In the genomic region with DNA sequence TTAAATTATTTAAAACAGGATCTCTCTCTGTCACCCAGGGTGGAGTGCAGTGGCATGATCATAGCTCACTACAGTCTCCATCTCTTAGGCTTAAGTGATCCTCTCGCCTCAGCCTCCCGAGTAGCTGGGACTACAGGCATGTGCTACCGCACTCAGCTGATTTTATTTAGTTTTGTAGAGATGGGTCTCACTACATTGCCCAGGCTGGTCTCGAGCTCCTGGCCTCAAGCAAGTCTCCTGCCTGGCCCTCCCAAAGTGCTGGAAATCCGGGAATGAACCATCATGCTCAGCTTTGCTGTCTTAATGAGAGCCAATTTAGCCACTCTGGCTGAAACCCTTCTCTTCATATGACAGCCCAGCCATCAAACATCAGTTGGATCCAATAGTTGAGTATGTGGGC, we compare ENCODE assay signal across 18 cellular contexts. TPM values are rescaled to one million over a fixed set of nuclear protein-coding genes. Genes with fewer than 3 reads are reported as not detected.
A peak's percentile ranks its signal among the peaks of the same experiment; 100 is the strongest.
DNase-seq lines count a peak whose midpoint lies in the region; ATAC-seq and TF ChIP-seq lines count a peak whose summit lies in the region.
"Had no signal": no experiment of that assay in that cellular context is flagged by ENCODE, and none has a peak within 500 bp of the region (broad histone marks: within the 10 kb centered on the region; RNA-seq: fewer than 3 reads in every experiment).

No MANE protein-coding gene starts in this region.

- H3K27ac Mint-ChIP-seq in nephron, result peak overlapping the region; percentile 21 to 93 (median 35)
- H3K27ac Mint-ChIP-seq: CD14-positive monocyte; CD4-positive, alpha-beta memory T cell; CD4-positive, CD25-positive, alpha-beta regulatory T cell had no signal

- no peaks in the 10 kb centered on the region for H3K36me3 Mint-ChIP-seq in nephron (ENCODE audit: low read depth)
- H3K36me3 Mint-ChIP-seq: CD14-positive monocyte; CD4-positive, alpha-beta memory T cell; CD4-positive, CD25-positive, alpha-beta regulatory T cell; CD8-positive, alpha-beta memory T cell had no signal

- CTCF ChIA-PET in HEK293 (lab: Yijun Ruan, JAX), result interaction anchor here (0.7 to 1.1 kb wide), 2 partner anchors 12 to 17 kb away, joined by 3 read pairs; no protein-coding TSS in a partner anchor

- H3K9me3 Mint-ChIP-seq in nephron, result no peaks in the 10 kb centered on the region
- H3K9me3 Mint-ChIP-seq: CD4-positive, alpha-beta memory T cell; CD8-positive, alpha-beta memory T cell had no signal

- TF ChIP-seq CTCF in HEK293 (tag by site-specific recombination; IDR thresholded peaks at IDR 0.05) (no peak), nephron (IDR thresholded peaks at IDR 0.05; ENCODE audit: unreplicated experiment in 3 of 3) (no peak)

- H3K4me3 ChIP-seq in HEK293 (ENCODE audit: low read depth, low read length), result no peak overlapping the region
- H3K4me3 ChIP-seq: BLaER1 had no signal

- peaks cover 26% of the 10 kb centered on the region for H3K4me1 ChIP-seq in HEK293 (ENCODE audit: control insufficient read depth, insufficient read depth, low read length)
- H3K4me1 ChIP-seq: BE2C, BLaER1 had no signal

- H3K27me3 Mint-ChIP-seq in nephron (ENCODE audit: low read depth), result peaks cover 13% of the 10 kb centered on the region

- no peak for DNase-seq in NCI-H2081 treated with DMSO at 0.1 percent for 48 hours (lab: John Stamatoyannopoulos, UW)
- no peak for DNase-seq in cerebellum (ENCODE audit: low spot score)
- DNase-seq: 8988T; ACHN; BE2C; C1 segment of cervical spinal cord; Calu3; CD4-positive, alpha-beta memory T cell; CD4-positive, CD25-positive, alpha-beta regulatory T cell; CD8-positive, alpha-beta memory T cell; COR-L47; DMS79 treated with DMSO at 0.1 percent for 48 hours; GF-D8 had no signal

- H3K4me1 Mint-ChIP-seq in nephron, result peaks cover 56% of the 10 kb centered on the region
- H3K4me1 Mint-ChIP-seq: CD14-positive monocyte; CD4-positive, alpha-beta memory T cell; CD4-positive, CD25-positive, alpha-beta regulatory T cell; CD8-positive, alpha-beta memory T cell had no signal

- no peaks in the 10 kb centered on the region for H3K36me3 ChIP-seq in HEK293 (ENCODE audit: control insufficient read depth in 2 of 2, insufficient read depth in 1 of 2, low read length in 2 of 2)
- H3K36me3 ChIP-seq: BE2C, BLaER1 had no signal

- ATAC-seq in HG02852 (IDR thresholded peaks at IDR 0.05; ENCODE audit: unreplicated experiment), result no peak

- POLR2A ChIA-PET in HEK293 (lab: Yijun Ruan, JAX), result no interaction called here

- H3K4me3 Mint-ChIP-seq in nephron, result no peak overlapping the region
- H3K4me3 Mint-ChIP-seq: CD14-positive monocyte; CD4-positive, alpha-beta memory T cell; CD4-positive, CD25-positive, alpha-beta regulatory T cell; CD8-positive, alpha-beta memory T cell had no signal

- H3K9me3 ChIP-seq in HEK293 (ENCODE audit: control insufficient read depth, insufficient read depth, low read depth, low read length), result no peaks in the 10 kb centered on the region
- H3K9me3 ChIP-seq: BE2C, BLaER1 had no signal

- H3K27ac ChIP-seq in HEK293 (ENCODE audit: extremely low read depth, low read depth, low read length), result peak overlapping the region; percentile 75; the same call in 1 of the 2 replicates
- H3K27ac ChIP-seq: BLaER1 had no signal

TF ChIP-seq in HEK293, 187 proteins besides CTCF, POLR2A, EP300 and RAD21:
- TF ChIP-seq TRIM28 (IDR thresholded peaks at IDR 0.05; ENCODE audit: borderline replicate concordance, low read length) (no peak), ZNF121 (tag by site-specific recombination; IDR thresholded peaks at IDR 0.05) (peak; percentile 98), ZNF157 (tag by site-specific recombination; IDR thresholded peaks at IDR 0.05) (no peak), MZF1 (tag by site-specific recombination; IDR thresholded peaks at IDR 0.05; ENCODE audit: borderline replicate concordance) (no peak)

RNA-seq across cellular contexts. Expression of gene NRP1, which starts 53.3 kb away (rescaled TPM):
- 35.0 TPM for total RNA-seq in cerebellum
- total RNA-seq: CD4-positive, CD25-positive, alpha-beta regulatory T cell had no signal
